ENCODE assay signal across 25 cellular contexts in genomic region chr20:60345106-60345505, GRCh38.
"Had no signal": no experiment of that assay in that cellular context is flagged by ENCODE, and none has a peak within 500 bp of the region (broad histone marks: within the 10 kb centered on the region; RNA-seq: fewer than 3 reads in every experiment).

No MANE protein-coding gene starts in this region.

- H3K27me3 ChIP-seq: adrenal gland, breast epithelium, colonic mucosa had no signal

- H3K4me3 ChIP-seq: adrenal gland, breast epithelium, colonic mucosa had no signal

- H3K27me3 Mint-ChIP-seq: activated CD8-positive, alpha-beta T cell treated with anti-CD3 and anti-CD28 coated beads for 36 hours had no signal

- H3K4me1 ChIP-seq: adrenal gland, breast epithelium, colonic mucosa had no signal

- H3K9me3 Mint-ChIP-seq: activated CD8-positive, alpha-beta T cell treated with anti-CD3 and anti-CD28 coated beads for 36 hours; activated naive CD8-positive, alpha-beta T cell treated with anti-CD3 and anti-CD28 coated beads, Interleukin-2, amount 10 ng/mL, durations not matched to agents 7 days and 5 days had no signal

- H3K9me3 ChIP-seq: adrenal gland, breast epithelium, colonic mucosa had no signal

- H3K36me3 Mint-ChIP-seq: activated naive CD8-positive, alpha-beta T cell treated with anti-CD3 and anti-CD28 coated beads, Interleukin-2, amount 10 ng/mL, durations not matched to agents 7 days and 5 days had no signal

- H3K27ac ChIP-seq: adrenal gland, breast epithelium, colonic mucosa, RWPE1, WERI-Rb-1 had no signal

- ATAC-seq: activated CD4-positive, CD25-positive, alpha-beta regulatory T cell treated with anti-CD3 and anti-CD28 coated beads, Interleukin-2, amount 50 U/mL, for 24 hours; activated CD8-positive, alpha-beta T cell treated with anti-CD3 and anti-CD28 coated beads for 36 hours; Panc1 had no signal

- DNase-seq: activated CD4-positive, alpha-beta T cell treated with anti-CD3 and anti-CD28 coated beads for 4 hours; activated CD8-positive, alpha-beta memory T cell treated with anti-CD3 and anti-CD28 coated beads, Interleukin-2, amount 50 U/mL, for 4 hours; activated CD8-positive, alpha-beta T cell treated with anti-CD3 and anti-CD28 coated beads for 36 hours; activated naive CD4-positive, alpha-beta T cell treated with anti-CD3 and anti-CD28 coated beads, Interleukin-2, amount 50 U/mL, for 16 hours; activated naive CD8-positive, alpha-beta T cell treated with anti-CD3 and anti-CD28 coated beads, Interleukin-2, amount 10 ng/mL, durations not matched to agents 7 days and 5 days; adrenal gland; anterior cingulate cortex; caudate nucleus; colonic mucosa; MM.1S; NCI-H1105 treated with DMSO at 0.1 percent for 48 hours; NCI-H1436 treated with DMSO at 0.1 percent for 48 hours; NCI-H187; NCI-H2081; NCI-H510A treated with DMSO at 0.1 percent for 48 hours; NCI-H69; NK-92 treated with Interleukin-12 subunit alpha and Interleukin-12 subunit beta, amount 100 ng/mL, for 24 hours; OCI-M1; SHP77 treated with DMSO at 0.1 percent for 48 hours; T-helper 1 cell; WERI-Rb-1 had no signal

- H3K27ac Mint-ChIP-seq: activated CD8-positive, alpha-beta T cell treated with anti-CD3 and anti-CD28 coated beads for 36 hours; activated naive CD8-positive, alpha-beta T cell treated with anti-CD3 and anti-CD28 coated beads, Interleukin-2, amount 10 ng/mL, durations not matched to agents 7 days and 5 days had no signal

- H3K4me1 Mint-ChIP-seq: activated naive CD8-positive, alpha-beta T cell treated with anti-CD3 and anti-CD28 coated beads, Interleukin-2, amount 10 ng/mL, durations not matched to agents 7 days and 5 days had no signal

- H3K36me3 ChIP-seq: adrenal gland, breast epithelium, colonic mucosa, WERI-Rb-1 had no signal

- H3K4me3 Mint-ChIP-seq: activated CD8-positive, alpha-beta T cell treated with anti-CD3 and anti-CD28 coated beads for 36 hours; activated naive CD8-positive, alpha-beta T cell treated with anti-CD3 and anti-CD28 coated beads, Interleukin-2, amount 10 ng/mL, durations not matched to agents 7 days and 5 days had no signal
